In genomic region chr20:32737371-32738223, GRCh38 we compare ENCODE assay signal across 9 cellular contexts. TPM values are rescaled to one million over a fixed set of nuclear protein-coding genes. Genes with fewer than 3 reads are reported as not detected.
DNase-seq lines count a peak whose midpoint lies in the region; ATAC-seq and TF ChIP-seq lines count a peak whose summit lies in the region.
"Had no signal": no experiment of that assay in that cellular context is flagged by ENCODE, and none has a peak within 500 bp of the region (broad histone marks: within the 10 kb centered on the region; RNA-seq: fewer than 3 reads in every experiment).

No MANE protein-coding gene starts in this region.

- H3K36me3 ChIP-seq in SK-N-SH (replicated peaks in 1 of 2; ENCODE audit: control insufficient read depth in 1 of 2, insufficient read depth in 2 of 2, low read length in 1 of 2) (peaks cover 0 to 2% of the 10 kb centered on the region in 2 experiments), tibial nerve (peaks cover 0 to 14% (median 0%) of the 10 kb centered on the region in 3 donors)

- POLR2A ChIA-PET in CD4-positive, alpha-beta T cell (lab: Charles Lee): interaction anchor here (1.0 to 1.5 kb wide), 2 partner anchors 26 to 82 kb away, joined by 3 to 11 read pairs; partner anchors contain the start of gene MAPRE1
- POLR2A ChIA-PET in SK-N-SH (lab: Yijun Ruan, JAX): no interaction called here

- H2AFZ ChIP-seq in SK-N-SH (ENCODE audit: low read depth): no peak overlapping the region

- CTCF ChIA-PET in CD4-positive, alpha-beta T cell (lab: Charles Lee): interaction anchor here (1.3 to 4.3 kb wide), 2 partner anchors 26 to 41 kb away, joined by 3 to 18 read pairs; no protein-coding TSS in a partner anchor
- CTCF ChIA-PET in SK-N-SH (lab: Yijun Ruan, JAX): interaction anchor here (0.6 kb wide), 1 partner anchor 27 kb away, joined by 3 read pairs; no protein-coding TSS in a partner anchor

- in situ Hi-C loops in astrocyte of the cerebellum (cut with HindIII; ENCODE audit: low sequenced_read_pairs): no loop called here

- H3K4me3 ChIP-seq in SK-N-SH (ENCODE audit: low read depth in 2 of 2, low read length in 1 of 2): no peak overlapping the region
- no peak overlapping the region for H3K4me3 ChIP-seq in astrocyte of the cerebellum (ENCODE audit: low read depth, low read length)
- no peak overlapping the region for H3K4me3 ChIP-seq in tibial nerve

- peak; percentile 91 for ATAC-seq in CD4-positive, alpha-beta T cell (ENCODE audit: poor library complexity)
- peak; percentile 84 to 92 (median 89) for ATAC-seq in natural killer cell
- no peak for ATAC-seq in HG03196 (IDR thresholded peaks at IDR 0.05; ENCODE audit: unreplicated experiment)

- H3K9me3 ChIP-seq in CD4-positive, alpha-beta T cell (ENCODE audit: control insufficient read depth, low read length): no peaks in the 10 kb centered on the region
- H3K9me3 ChIP-seq in SK-N-SH (no peaks in the 10 kb centered on the region), tibial nerve (no peaks in the 10 kb centered on the region)

- DNase-seq in CD4-positive, alpha-beta T cell: peak in 5 of 10 experiments; percentile 13 to 28 (median 21)
- DNase-seq in SK-N-SH: no peak
- DNase-seq in astrocyte of the cerebellum (ENCODE audit: low read depth): peak; percentile 76
- peak; percentile 21 for DNase-seq in natural killer cell
- no peak for DNase-seq in occipital lobe (lab: John Stamatoyannopoulos, UW)
- DNase-seq in tibial nerve (ENCODE audit: low spot score in 2 of 2): no peak
- DNase-seq in hippocampal formation (lab: John Stamatoyannopoulos, UW): no peak
- DNase-seq: NCI-H1694 treated with DMSO at 0.1 percent for 48 hours had no signal

- H3K27me3 Mint-ChIP-seq in CD4-positive, alpha-beta T cell: no peaks in the 10 kb centered on the region
- H3K27me3 Mint-ChIP-seq in natural killer cell (ENCODE audit: low read depth in 2 of 2): no peaks in the 10 kb centered on the region

- H3K79me2 ChIP-seq in SK-N-SH (ENCODE audit: insufficient read depth): peaks cover 45% of the 10 kb centered on the region

- H3K27me3 ChIP-seq in CD4-positive, alpha-beta T cell (ENCODE audit: control insufficient read depth, insufficient read depth, low read length): no peaks in the 10 kb centered on the region
- H3K27me3 ChIP-seq in SK-N-SH (ENCODE audit: insufficient read depth): no peaks in the 10 kb centered on the region
- H3K27me3 ChIP-seq in tibial nerve: no peaks in the 10 kb centered on the region

- no peaks in the 10 kb centered on the region for H3K9me2 ChIP-seq in SK-N-SH

- 50% methylated on average over 7 of the region's 7 CpGs for whole genome bisulfite sequencing in SK-N-SH (ENCODE audit: low lambda C conversion rate)
- 51 to 57% methylated on average over 7 of the region's 7 CpGs for WGBS in tibial nerve, 2 donors

- H3K9me3 Mint-ChIP-seq in CD4-positive, alpha-beta T cell: no peaks in the 10 kb centered on the region
- no peaks in the 10 kb centered on the region for H3K9me3 Mint-ChIP-seq in natural killer cell

- TF ChIP-seq CTCF in CD4-positive, alpha-beta T cell (IDR thresholded peaks at IDR 0.05): no peak
- TF ChIP-seq CTCF in SK-N-SH (IDR thresholded peaks at IDR 0.05) (no peak), astrocyte of the cerebellum (IDR thresholded peaks at IDR 0.05; ENCODE audit: low read depth, low read length, missing control alignments) (no peak), natural killer cell (IDR thresholded peaks at IDR 0.05) (no peak), tibial nerve (IDR thresholded peaks at IDR 0.05) (no peak)

- peak overlapping the region; percentile 15; the same call in 1 of the 2 replicates for H3K9ac ChIP-seq in SK-N-SH

- no peak for TF ChIP-seq RAD21 in SK-N-SH (IDR thresholded peaks at IDR 0.05; ENCODE audit: low read length)

- H3K4me1 ChIP-seq in SK-N-SH (ENCODE audit: control insufficient read depth in 1 of 2, insufficient read depth in 2 of 2, low read depth in 1 of 2, low read length in 1 of 2): peaks cover 4 to 5% of the 10 kb centered on the region in 2 experiments; a peak in 1 of 4 replicates
- peaks cover 0 to 23% (median 2%) of the 10 kb centered on the region in 4 donors for H3K4me1 ChIP-seq in tibial nerve

- no peaks in the 10 kb centered on the region for H4K20me1 ChIP-seq in SK-N-SH (ENCODE audit: insufficient read depth)

- TF ChIP-seq EP300 in SK-N-SH (IDR thresholded peaks at IDR 0.05; ENCODE audit: borderline replicate concordance in 1 of 2, low read depth in 1 of 2, low read length in 1 of 2) (no peak), tibial nerve (IDR thresholded peaks at IDR 0.05) (no peak)

- peak overlapping the region; percentile 51 for H3K4me2 ChIP-seq in SK-N-SH

- H3F3A ChIP-seq in SK-N-SH (replicated peaks; ENCODE audit: insufficient read depth): peaks cover 17% of the 10 kb centered on the region

- intact Hi-C loops in CD4-positive, alpha-beta T cell (cut with DNase I, micrococcal nuclease): loop anchor here in 1 of 2 experiments (10.0 kb wide), 1 partner anchor 1627 kb away; the partner anchor contains the start of gene ITCH
- intact Hi-C loops in natural killer cell (cut with micrococcal nuclease): no loop called here

- peaks cover 54% of the 10 kb centered on the region for H3K4me1 Mint-ChIP-seq in CD4-positive, alpha-beta T cell (ENCODE audit: low read depth)
- peaks cover 27 to 41% of the 10 kb centered on the region in 2 donors for H3K4me1 Mint-ChIP-seq in natural killer cell

- TF ChIP-seq POLR2A in tibial nerve (IDR thresholded peaks at IDR 0.05): no peak

- peaks cover 13% of the 10 kb centered on the region for H3K36me3 Mint-ChIP-seq in CD4-positive, alpha-beta T cell (ENCODE audit: low read depth)
- H3K36me3 Mint-ChIP-seq in natural killer cell: no peaks in the 10 kb centered on the region

- H3K4me3 Mint-ChIP-seq in CD4-positive, alpha-beta T cell: peak overlapping the region; percentile 74
- H3K4me3 Mint-ChIP-seq in natural killer cell: peak overlapping the region; percentile 67

- peak overlapping the region; percentile 42 for H3K27ac ChIP-seq in CD4-positive, alpha-beta T cell (ENCODE audit: low read depth, low read length)
- peak overlapping the region in 1 of 2 experiments; percentile 75; a peak in 3 of 4 replicates for H3K27ac ChIP-seq in SK-N-SH (ENCODE audit: low read depth in 2 of 2, low read length in 1 of 2)
- no peak overlapping the region for H3K27ac ChIP-seq in tibial nerve

- H3K27ac Mint-ChIP-seq in CD4-positive, alpha-beta T cell: peak overlapping the region; percentile 93
- peak overlapping the region; percentile 88 to 90 for H3K27ac Mint-ChIP-seq in natural killer cell

TF ChIP-seq in SK-N-SH, 30 proteins besides CTCF, POLR2A, EP300 and RAD21:
- TF ChIP-seq TCF12 (IDR thresholded peaks at IDR 0.05) (peak; percentile 45), FOSL2 (IDR thresholded peaks at IDR 0.05; ENCODE audit: borderline replicate concordance, low read depth) (peak; percentile 56; the same call in 1 of the 2 replicates), EZH2phosphoT487 (IDR thresholded peaks at IDR 0.05; ENCODE audit: borderline replicate concordance, low read depth) (no peak)

RNA-seq across cellular contexts. Expression of gene COMMD7, which starts 5.7 kb away (rescaled TPM):
- total RNA-seq in CD4-positive, alpha-beta T cell: 10 to 100 TPM; 30.3 to 30.4 TPM
- polyA plus RNA-seq in SK-N-SH (2012; rRNA removed): 38.0 and 46.0 TPM in 2 replicates
- polyA plus RNA-seq in SK-N-SH (2012; cell fraction: cytosol; rRNA removed): 39.3 and 44.2 TPM in 2 replicates
- 26.1 and 28.1 TPM in 2 replicates for polyA plus RNA-seq in SK-N-SH (2012; cell fraction: nucleus; rRNA removed)
- 10 to 100 TPM; 56.7 to 72.1 (median 68.1) TPM for total RNA-seq in natural killer cell
- total RNA-seq in occipital lobe: 24.2 TPM
- total RNA-seq in tibial nerve: 10 to 100 TPM; 14.1 to 33.2 (median 17.8) TPM

RNA-seq across cellular contexts. Expression of gene DNMT3B, which starts 24.6 kb away (rescaled TPM):
- total RNA-seq in CD4-positive, alpha-beta T cell: under 1 TPM; 0.28 to 0.33 TPM
- polyA plus RNA-seq in SK-N-SH (2012; rRNA removed): 2.2 and 2.4 TPM in 2 replicates
- polyA plus RNA-seq in SK-N-SH (2012; cell fraction: cytosol; rRNA removed): 1.2 and 1.8 TPM in 2 replicates
- polyA plus RNA-seq in SK-N-SH (2012; cell fraction: nucleus; rRNA removed): 7.0 and 8.3 TPM in 2 replicates
- under 1 TPM; 0.42 to 0.68 (median 0.43) TPM for total RNA-seq in natural killer cell
- total RNA-seq in occipital lobe: 4.8 TPM
- total RNA-seq in tibial nerve: 1 to 10 TPM; 1.0 to 1.5 (median 1.3) TPM

Comparison
In these comparisons a context has a peak if more than half of its experiments do, and no peak if none do; other contexts are left out.
1. DNase-seq: peak in astrocyte of the cerebellum (single experiment) and natural killer cell (single experiment); none in SK-N-SH (single experiment), occipital lobe (single experiment), tibial nerve (0 of 2) and hippocampal formation (0 of 2).